Comparison of ENCODE assay signal across 1 cellular context in genomic region chr10:65470986-65471385, GRCh38.
TF ChIP-seq lines count a peak whose summit lies in the region.

No MANE protein-coding gene starts in this region.

TF ChIP-seq in GM23338, 12 proteins besides CTCF, POLR2A, EP300 and RAD21 (continued from another document):
- no peak for TF ChIP-seq ZNF331 (CRISPR knock-in tag; IDR thresholded peaks at IDR 0.05; ENCODE audit: low read depth)
- no peak for TF ChIP-seq NANOG (IDR thresholded peaks at IDR 0.05; ENCODE audit: borderline replicate concordance)
- TF ChIP-seq STAT1 (IDR thresholded peaks at IDR 0.05; ENCODE audit: unreplicated experiment): no peak
- TF ChIP-seq ZNF462 (CRISPR knock-in tag; IDR thresholded peaks at IDR 0.05): no peak
